In the genomic region with DNA sequence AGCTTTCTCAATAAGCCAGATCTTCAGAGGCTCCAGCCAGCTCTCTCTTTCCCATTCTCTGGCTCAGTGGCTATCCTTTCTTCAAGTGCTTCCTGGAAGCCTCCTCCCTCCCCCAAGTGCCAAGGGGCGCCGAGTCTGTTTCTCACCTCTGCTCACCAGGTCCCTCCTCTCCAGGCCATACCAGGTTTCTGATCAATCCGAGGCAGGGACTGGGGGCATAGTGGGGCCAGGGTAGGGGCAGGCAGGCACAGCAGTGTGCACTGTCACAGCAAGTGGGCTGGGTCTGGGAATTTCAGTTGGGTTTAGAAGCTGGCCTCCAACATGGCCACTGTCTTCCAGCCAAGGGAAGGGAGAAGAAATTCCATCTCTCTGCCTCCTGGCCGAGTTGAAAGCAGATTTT, we compare ENCODE assay signal across 19 cellular contexts. TPM values are rescaled to one million over a fixed set of nuclear protein-coding genes. Genes with fewer than 3 reads are reported as not detected.
DNase-seq lines count a peak whose midpoint lies in the region; ATAC-seq and TF ChIP-seq lines count a peak whose summit lies in the region.
"Had no signal": no experiment of that assay in that cellular context is flagged by ENCODE, and none has a peak within 500 bp of the region (broad histone marks: within the 10 kb centered on the region; RNA-seq: fewer than 3 reads in every experiment).

No MANE protein-coding gene starts in this region.

- H2AK5ac ChIP-seq in neuronal stem cell (ENCODE audit: low read depth, low read length): no peak overlapping the region

- peak overlapping the region; percentile 8 for H2BK5ac ChIP-seq in neuronal stem cell (ENCODE audit: low read length)

- H3K4me3 ChIP-seq in BLaER1 treated with 17β-estradiol and CSF1 and Interleukin-3, amounts not matched to agents 10 nM and 100 nM: no peak overlapping the region
- H3K4me3 ChIP-seq in neuronal stem cell (ENCODE audit: low read length in 2 of 2) (no peak overlapping the region), upper lobe of right lung (no peak overlapping the region), hepatocyte (no peak overlapping the region)
- H3K4me3 ChIP-seq: GM12878, GM23248 had no signal

- peak; percentile 53 for DNase-seq in activated effector memory CD4-positive, alpha-beta T cell treated with anti-CD3 and anti-CD28 coated beads, Interleukin-2, amount 50 U/mL, for 16 hours
- DNase-seq in activated effector memory CD4-positive, alpha-beta T cell treated with Interleukin-2 at 50 U/mL for 16 hours: no peak
- DNase-seq in neuronal stem cell (ENCODE audit: low spot score) (no peak), upper lobe of right lung (peak; percentile 48), hepatocyte (ENCODE audit: low spot score) (no peak), left lobe of liver (ENCODE audit: low spot score) (no peak)
- DNase-seq: 8988T; C1 segment of cervical spinal cord; CD4-positive, CD25-positive, alpha-beta regulatory T cell; CD8-positive, alpha-beta memory T cell; COR-L47; DMS 273 treated with DMSO at 0.1 percent for 48 hours; DMS53; DND-41; EL; GM23248; HCEC 1CT had no signal

- TF ChIP-seq CTCF in upper lobe of right lung (IDR thresholded peaks at IDR 0.05) (no peak), hepatocyte (IDR thresholded peaks at IDR 0.05; ENCODE audit: poor library complexity) (no peak)

- H2BK15ac ChIP-seq in neuronal stem cell (ENCODE audit: low read length): no peak overlapping the region

- H2BK12ac ChIP-seq in neuronal stem cell (ENCODE audit: low read length): no peak overlapping the region

- H4K8ac ChIP-seq in neuronal stem cell (ENCODE audit: low read depth, low read length): no peak overlapping the region

- peaks cover 44 to 93% (median 78%) of the 10 kb centered on the region in 10 experiments for H3K4me1 ChIP-seq in BLaER1 treated with 17β-estradiol and CSF1 and Interleukin-3, amounts not matched to agents 10 nM and 100 nM
- peaks cover 0 to 2% of the 10 kb centered on the region in 2 donors for H3K4me1 ChIP-seq in neuronal stem cell (ENCODE audit: control insufficient read depth in 2 of 2, insufficient read depth in 1 of 2, low read depth in 1 of 2, low read length in 2 of 2)
- H3K4me1 ChIP-seq in upper lobe of right lung: peaks cover 23% of the 10 kb centered on the region
- peaks cover 9% of the 10 kb centered on the region for H3K4me1 ChIP-seq in hepatocyte (ENCODE audit: insufficient read depth)

- peak overlapping the region in 2 of 11 experiments; percentile 24 to 86; a peak in 1 of 22 replicates for H3K27ac ChIP-seq in BLaER1 treated with 17β-estradiol and CSF1 and Interleukin-3, amounts not matched to agents 10 nM and 100 nM
- H3K27ac ChIP-seq in neuronal stem cell (replicated peaks; ENCODE audit: low read length): no peak overlapping the region
- no peak overlapping the region for H3K27ac ChIP-seq in upper lobe of right lung
- H3K27ac ChIP-seq in hepatocyte: no peak overlapping the region
- H3K27ac ChIP-seq: GM23248 had no signal

- WGBS in neuronal stem cell (ENCODE audit: extremely low coverage in 2 of 2, insufficient read length in 2 of 2, insufficient replicate concordance in 1 of 2), 2 donors: no CpG with 5 or more reads among the region's 4 CpGs
- WGBS in hepatocyte (ENCODE audit: low lambda C conversion rate, missing lambda C conversion rate): 76% methylated on average over 4 of the region's 4 CpGs

- ATAC-seq in upper lobe of right lung (no peak), left lobe of liver (no peak)
- ATAC-seq: GM12878 had no signal

- peaks cover 25 to 100% (median 100%) of the 10 kb centered on the region in 11 experiments; a peak in 21 of 22 replicates for H4K20me1 ChIP-seq in BLaER1 treated with 17β-estradiol and CSF1 and Interleukin-3, amounts not matched to agents 10 nM and 100 nM
- H4K20me1 ChIP-seq in hepatocyte (ENCODE audit: insufficient read depth, poor library complexity, severe bottlenecking): no peaks in the 10 kb centered on the region

- H2AFZ ChIP-seq in neuronal stem cell (ENCODE audit: low read length) (no peak overlapping the region), hepatocyte (no peak overlapping the region)
- H2AFZ ChIP-seq: GM23248 had no signal

- peaks cover 20 to 96% (median 65%) of the 10 kb centered on the region in 11 experiments; a peak in 21 of 22 replicates for H3K36me3 ChIP-seq in BLaER1 treated with 17β-estradiol and CSF1 and Interleukin-3, amounts not matched to agents 10 nM and 100 nM
- H3K36me3 ChIP-seq in neuronal stem cell (replicated peaks in 1 of 2; ENCODE audit: control insufficient read depth in 2 of 2, insufficient read depth in 2 of 2, low read length in 2 of 2) (no peaks in the 10 kb centered on the region), upper lobe of right lung (no peaks in the 10 kb centered on the region), hepatocyte (replicated peaks; ENCODE audit: insufficient read depth, low read depth) (no peaks in the 10 kb centered on the region)

- H3K9me3 ChIP-seq in BLaER1 treated with 17β-estradiol and CSF1 and Interleukin-3, amounts not matched to agents 10 nM and 100 nM (replicated peaks in 1 of 11): no peaks in the 10 kb centered on the region
- H3K9me3 ChIP-seq in neuronal stem cell (replicated peaks in 1 of 2; ENCODE audit: control insufficient read depth in 2 of 2, insufficient read depth in 1 of 2, low read depth in 1 of 2, low read length in 2 of 2) (no peaks in the 10 kb centered on the region), upper lobe of right lung (no peaks in the 10 kb centered on the region), hepatocyte (ENCODE audit: low read depth) (no peaks in the 10 kb centered on the region)

- intact Hi-C loops in upper lobe of right lung (cut with DNase I): no loop called here

- H3K4ac ChIP-seq in neuronal stem cell (ENCODE audit: low read length): no peak overlapping the region

- H3K23ac ChIP-seq in neuronal stem cell (ENCODE audit: low read depth, low read length, poor library complexity): no peak overlapping the region

- H4K91ac ChIP-seq in neuronal stem cell (ENCODE audit: low read depth, low read length, poor library complexity): no peak overlapping the region

- no peaks in the 10 kb centered on the region for H3K9me2 ChIP-seq in hepatocyte (replicated peaks; ENCODE audit: insufficient read depth)

- no peaks in the 10 kb centered on the region for H3K79me2 ChIP-seq in hepatocyte

- H3K18ac ChIP-seq in neuronal stem cell (ENCODE audit: low read length): no peak overlapping the region

- no peaks in the 10 kb centered on the region for H3K27me3 ChIP-seq in BLaER1 treated with 17β-estradiol and CSF1 and Interleukin-3, amounts not matched to agents 10 nM and 100 nM
- H3K27me3 ChIP-seq in neuronal stem cell (ENCODE audit: control insufficient read depth in 3 of 3, insufficient read depth in 3 of 3, low read depth in 1 of 3, low read length in 3 of 3) (peaks cover 0 to 2% (median 0%) of the 10 kb centered on the region in 3 experiments), upper lobe of right lung (no peaks in the 10 kb centered on the region), hepatocyte (no peaks in the 10 kb centered on the region)

- no peak overlapping the region for H3K14ac ChIP-seq in neuronal stem cell (ENCODE audit: low read length)

- H3K79me1 ChIP-seq in neuronal stem cell (ENCODE audit: low read depth, low read length): no peaks in the 10 kb centered on the region

- no peak overlapping the region for H3K9ac ChIP-seq in BLaER1 treated with 17β-estradiol and CSF1 and Interleukin-3, amounts not matched to agents 10 nM and 100 nM
- no peak overlapping the region for H3K9ac ChIP-seq in neuronal stem cell (ENCODE audit: low read depth, low read length, poor library complexity)
- H3K9ac ChIP-seq: GM23248 had no signal

- peak overlapping the region in 6 of 11 experiments; percentile 65 to 84 (median 72); a peak in 7 of 22 replicates for H3K4me2 ChIP-seq in BLaER1 treated with 17β-estradiol and CSF1 and Interleukin-3, amounts not matched to agents 10 nM and 100 nM
- H3K4me2 ChIP-seq in neuronal stem cell (ENCODE audit: insufficient read depth, low read length, poor library complexity, severe bottlenecking) (no peak overlapping the region), hepatocyte (no peak overlapping the region)

- no peak overlapping the region for H2BK120ac ChIP-seq in neuronal stem cell (ENCODE audit: low read depth, low read length)

RNA-seq across cellular contexts. Expression of a gene that starts 56.5 kb away (rescaled TPM):
- polyA plus RNA-seq in neuronal stem cell (2013, experiment 1 of 2): 112 TPM
- 121 TPM for polyA plus RNA-seq in neuronal stem cell (2013, experiment 2 of 2)
- total RNA-seq in upper lobe of right lung (34.1 TPM), hepatocyte (15.0 and 15.2 TPM in 2 replicates), left lobe of liver (4.6 TPM)
- 18.3 and 18.8 TPM in 2 replicates for polyA plus RNA-seq in hepatocyte

Comparison
In these comparisons a context has a peak if more than half of its experiments do, and no peak if none do; other contexts are left out.
1. DNase-seq: peak in activated effector memory CD4-positive, alpha-beta T cell treated with anti-CD3 and anti-CD28 coated beads, Interleukin-2, amount 50 U/mL, for 16 hours (single experiment) and upper lobe of right lung (single experiment); none in activated effector memory CD4-positive, alpha-beta T cell treated with Interleukin-2 at 50 U/mL for 16 hours (single experiment), neuronal stem cell (single experiment), hepatocyte (single experiment) and left lobe of liver (single experiment).
2. H3K4me2 ChIP-seq: peak in BLaER1 treated with 17β-estradiol and CSF1 and Interleukin-3, amounts not matched to agents 10 nM and 100 nM (6 of 11); none in neuronal stem cell (single experiment) and hepatocyte (single experiment).